Comparison of ENCODE assay signal across 10 cellular contexts in the genomic region with DNA sequence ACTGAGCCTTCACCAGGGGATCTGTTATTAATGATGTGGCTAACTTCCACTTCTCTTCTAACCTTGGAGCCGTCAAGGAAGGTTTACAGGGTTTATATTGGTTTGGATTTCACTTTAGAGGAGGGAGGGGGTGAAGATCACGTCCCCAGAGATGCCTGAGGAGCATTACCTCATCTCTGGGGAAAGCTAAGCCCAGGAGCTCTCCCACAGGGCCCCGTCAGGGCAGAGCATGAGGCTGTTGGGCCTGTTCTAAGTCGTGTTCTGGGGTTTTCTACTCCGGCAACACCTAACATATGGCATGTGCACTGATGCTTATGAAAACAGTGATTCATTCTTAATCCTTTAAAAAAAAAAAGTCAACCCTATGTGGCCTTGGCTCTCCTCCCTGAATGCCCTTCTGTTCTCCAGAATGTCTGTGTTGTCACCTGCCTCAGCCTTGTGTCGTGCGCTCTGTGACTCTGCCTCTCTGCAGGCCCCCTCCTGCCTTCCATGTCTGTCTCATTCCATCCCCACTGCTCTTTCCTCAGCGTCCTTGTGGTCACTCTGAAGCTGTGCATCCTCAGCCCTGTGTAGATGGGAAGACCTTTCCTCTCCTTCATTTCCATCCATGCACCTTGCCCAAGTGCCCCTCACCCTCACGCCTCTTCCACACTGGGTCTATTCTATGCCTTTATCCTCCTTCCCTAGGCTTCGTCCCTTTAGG.
DNase-seq lines count a peak whose midpoint lies in the region; ATAC-seq, FAIRE-seq and TF ChIP-seq lines count a peak whose summit lies in the region.
"Had no signal": no experiment of that assay in that cellular context is flagged by ENCODE, and none has a peak within 500 bp of the region (broad histone marks: within the 10 kb centered on the region; RNA-seq: fewer than 3 reads in every experiment).

No MANE protein-coding gene starts in this region.

- H3K4me2 ChIP-seq in K562 (ENCODE audit: insufficient read depth, low read length) = no peak overlapping the region

- H3K36me3 ChIP-seq in K562 (ENCODE audit: control insufficient read depth, insufficient read depth, low read length) = no peaks in the 10 kb centered on the region
- H3K36me3 ChIP-seq in thyroid gland = no peaks in the 10 kb centered on the region
- no peaks in the 10 kb centered on the region for H3K36me3 ChIP-seq in tibial artery

- H3K4me1 ChIP-seq in K562 (replicated peaks in 1 of 2; ENCODE audit: control insufficient read depth in 2 of 2, insufficient read depth in 2 of 2, low read length in 2 of 2) (peaks cover 2 to 3% of the 10 kb centered on the region in 2 experiments; a peak in 3 of 5 replicates), thyroid gland (no peaks in the 10 kb centered on the region), tibial artery (no peaks in the 10 kb centered on the region)

- TF ChIP-seq CTCF in K562 (IDR thresholded peaks at IDR 0.05 in 2 of 3, conservative IDR thresholded peaks at IDR 0.05 in 1 of 3; ENCODE audit: insufficient read depth in 2 of 3, low read depth in 1 of 3, low read length in 3 of 3) (no peak), mesothelial cell of epicardium (IDR thresholded peaks at IDR 0.05; ENCODE audit: unreplicated experiment) (no peak), thyroid gland (IDR thresholded peaks at IDR 0.05) (no peak), tibial artery (IDR thresholded peaks at IDR 0.05) (no peak)

- peaks cover 13% of the 10 kb centered on the region for H3K4me1 Mint-ChIP-seq in mesothelial cell of epicardium

- H3K79me2 ChIP-seq in K562 (ENCODE audit: control insufficient read depth, insufficient read depth, low read length) = no peaks in the 10 kb centered on the region

- no peaks in the 10 kb centered on the region for H3K36me3 Mint-ChIP-seq in mesothelial cell of epicardium

- no peak for TF ChIP-seq EP300 in K562 (IDR thresholded peaks at IDR 0.05; ENCODE audit: low read length)

- H3K27me3 Mint-ChIP-seq in mesothelial cell of epicardium (ENCODE audit: low read depth) = no peaks in the 10 kb centered on the region

- peak overlapping the region; percentile 44 for H3K27ac Mint-ChIP-seq in mesothelial cell of epicardium
- H3K27ac Mint-ChIP-seq: effector memory CD8-positive, alpha-beta T cell had no signal

- H3K9me3 ChIP-seq in K562 (replicated peaks; ENCODE audit: control insufficient read depth, insufficient read depth, low read depth, low read length) (no peaks in the 10 kb centered on the region), thyroid gland (no peaks in the 10 kb centered on the region), tibial artery (no peaks in the 10 kb centered on the region)

- H2AFZ ChIP-seq in K562 (ENCODE audit: low read depth, low read length) = peak overlapping the region; percentile 12

- no peaks in the 10 kb centered on the region for H3K9me1 ChIP-seq in K562 (ENCODE audit: control insufficient read depth, insufficient read depth, low read length)

- in situ Hi-C loops in Caki2 (cut with HindIII; ENCODE audit: low pct_unique_long_range_greater_than_20kb, low sequenced_read_pairs) (no loop called here), K562 (cut with MboI) (no loop called here)

- H4K20me1 ChIP-seq in K562 (replicated peaks; ENCODE audit: control insufficient read depth, insufficient read depth, low read length) = no peaks in the 10 kb centered on the region

- DNase-seq in Caki2 (ENCODE audit: low read depth) (peak; percentile 61), HPDE6-E6E7 (ENCODE audit: extremely low spot score) (peak; percentile 90), K562 (ENCODE audit: extremely low read depth in 1 of 4, low spot score in 3 of 4) (no peak), mesothelial cell of epicardium (ENCODE audit: low spot score in 2 of 2, unreplicated experiment in 2 of 2) (peak in 1 of 2 experiments; percentile 42), thyroid gland (no peak), tibial artery (no peak)
- DNase-seq in effector CD4-positive, alpha-beta T cell = no peak
- DNase-seq in activated CD4-positive, alpha-beta T cell treated with anti-CD3 and anti-CD28 coated beads, Interleukin-2, amount 50 U/mL, for 1 hour = no peak
- DNase-seq: effector memory CD8-positive, alpha-beta T cell; NK-92 treated with Interleukin-12 subunit alpha and Interleukin-12 subunit beta, amount 100 ng/mL, for 24 hours had no signal

- ATAC-seq in K562 = peak; percentile 71
- ATAC-seq: effector memory CD8-positive, alpha-beta T cell had no signal

- H3K4me3 ChIP-seq in K562 (no peak overlapping the region), thyroid gland (replicated peaks in 1 of 3) (no peak overlapping the region), tibial artery (no peak overlapping the region)

- CTCF ChIA-PET in K562 (lab: Yijun Ruan, JAX; ENCODE audit: low intra/inter-chr PET ratio) = no interaction called here

- intact Hi-C loops in K562 (cut with micrococcal nuclease) (no loop called here), thyroid gland (cut with DNase I) (no loop called here), tibial artery (cut with DNase I; ENCODE audit: low total_unique reads) (no loop called here)

- H3K4me3 Mint-ChIP-seq in mesothelial cell of epicardium = no peak overlapping the region
- H3K4me3 Mint-ChIP-seq: effector memory CD8-positive, alpha-beta T cell had no signal

- H3K27ac ChIP-seq in K562 (ENCODE audit: extremely low read depth, low read depth, low read length) (no peak overlapping the region), thyroid gland (no peak overlapping the region), tibial artery (no peak overlapping the region)

- no peak for FAIRE-seq in K562 (lab: Jason Lieb, UNC)

- POLR2A ChIA-PET in K562 (lab: Yijun Ruan, JAX) = interaction anchor here (1.0 to 1.3 kb wide), 3 partner anchors 10 to 61 kb away, joined by 3 to 7 read pairs (median 4); no protein-coding TSS in a partner anchor

- BruUV-seq in K562 (replicated peaks; lab: Mats Ljungman, UMichigan) = no TSS peak

- H3K9ac ChIP-seq in K562 (ENCODE audit: insufficient read depth in 1 of 2, low read depth in 2 of 2, low read length in 2 of 2) = peak overlapping the region in 1 of 2 experiments; percentile 3; a peak in 1 of 4 replicates

- H3K27me3 ChIP-seq in K562 (ENCODE audit: control insufficient read depth in 2 of 2, insufficient read depth in 2 of 2, low read length in 2 of 2) = no peaks in the 10 kb centered on the region
- no peaks in the 10 kb centered on the region for H3K27me3 ChIP-seq in thyroid gland
- peaks cover 0 to 13% of the 10 kb centered on the region in 2 donors for H3K27me3 ChIP-seq in tibial artery

- no peak for TF ChIP-seq RAD21 in K562 (CRISPR knock-in tag; conservative IDR thresholded peaks at IDR 0.05 in 1 of 2, IDR thresholded peaks at IDR 0.05 in 1 of 2)

- WGBS in K562 (ENCODE audit: insufficient coverage, low coverage, missing lambda C conversion rate) = 54% methylated on average over 10 of the region's 10 CpGs
- 76% methylated on average over 10 of the region's 10 CpGs for WGBS in thyroid gland, 2 donors

- H3K9me3 Mint-ChIP-seq in mesothelial cell of epicardium = no peaks in the 10 kb centered on the region
- H3K9me3 Mint-ChIP-seq: effector memory CD8-positive, alpha-beta T cell had no signal

- TF ChIP-seq POLR2A in K562 (conservative IDR thresholded peaks at IDR 0.05) (no peak), thyroid gland (IDR thresholded peaks at IDR 0.05) (no peak)

TF ChIP-seq in K562, 482 proteins besides CTCF, POLR2A, EP300 and RAD21:
- TF ChIP-seq CREB1 (IDR thresholded peaks at IDR 0.05) = 0 out of 2 replicates have a peak, but pooled peaks have one; percentile 3
- TF ChIP-seq CREB1 (CRISPR knock-in tag; IDR thresholded peaks at IDR 0.05) = no peak
- TF ChIP-seq PHB (CRISPR knock-in tag; IDR thresholded peaks at IDR 0.05) = no peak
- TF ChIP-seq ATF7 (IDR thresholded peaks at IDR 0.05) = peak; percentile 53; the same call in 1 of the 2 replicates
TF ChIP-seq in K562: peak in this region for 2.

Comparison
In these comparisons a context has a peak if more than half of its experiments do, and no peak if none do; other contexts are left out.
1. DNase-seq: peak in Caki2 (single experiment) and HPDE6-E6E7 (single experiment); none in K562 (0 of 4), effector CD4-positive, alpha-beta T cell (single experiment), thyroid gland (0 of 2), tibial artery (0 of 2) and activated CD4-positive, alpha-beta T cell treated with anti-CD3 and anti-CD28 coated beads, Interleukin-2, amount 50 U/mL, for 1 hour (single experiment).